In the genomic region with DNA sequence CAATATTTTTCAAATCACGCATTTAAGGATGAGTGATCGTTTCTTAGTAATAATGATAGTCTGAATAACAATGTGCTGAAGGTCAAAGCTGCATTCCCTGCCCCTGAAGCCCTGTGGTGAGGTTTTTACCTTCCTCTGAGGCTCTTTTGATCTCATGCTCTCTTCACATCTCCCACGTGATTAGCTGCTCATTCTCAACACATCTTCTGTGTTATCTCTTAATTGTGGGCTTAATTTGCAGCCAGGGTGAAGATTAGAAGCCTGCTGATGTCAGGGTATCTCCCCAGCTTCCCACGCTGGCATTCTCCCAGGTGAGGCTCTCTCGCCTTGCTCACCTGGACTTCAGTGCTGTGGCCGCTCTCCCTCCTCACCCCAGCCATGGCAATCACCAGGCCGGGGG, we compare ENCODE assay signal across 20 cellular contexts.
"Had no signal": no experiment of that assay in that cellular context is flagged by ENCODE, and none has a peak within 500 bp of the region (broad histone marks: within the 10 kb centered on the region; RNA-seq: fewer than 3 reads in every experiment).

No MANE protein-coding gene starts in this region.

- H3K27ac Mint-ChIP-seq: mesothelial cell of epicardium; natural killer cell treated with Interleukin-12 subunit alpha and Interleukin-12 subunit beta and Interleukin-15 and Interleukin-18, amount 100 ng/mL, for 72 hours; stimulated activated naive CD8-positive, alpha-beta T cell treated with anti-CD3 and anti-CD28 coated beads, Interleukin-15, Interleukin-2, amounts not matched to agents 100 ng/mL and 50 ng/mL, for 24 hours had no signal

- H3K36me3 ChIP-seq: ascending aorta, gastrocnemius medialis, sigmoid colon, spleen, suprapubic skin, transverse colon, vagina had no signal

- H3K4me3 ChIP-seq: ascending aorta, coronary artery, gastrocnemius medialis, lung, sigmoid colon, spleen, suprapubic skin, transverse colon, vagina had no signal

- DNase-seq: activated CD8-positive, alpha-beta memory T cell treated with anti-CD3 and anti-CD28 coated beads, Interleukin-2, amount 50 U/mL, for 4 hours; activated naive CD4-positive, alpha-beta T cell treated with Interleukin-2 at 50 U/mL for 16 hours; effector CD4-positive, alpha-beta T cell; gastrocnemius medialis; head of caudate nucleus; sigmoid colon; spleen; stimulated activated CD8-positive, alpha-beta memory T cell treated with anti-CD3 and anti-CD28 coated beads, Interleukin-4, amount 100 ng/mL, for 48 hours; transverse colon had no signal

- H3K36me3 Mint-ChIP-seq: mesothelial cell of epicardium; natural killer cell treated with Interleukin-12 subunit alpha and Interleukin-12 subunit beta and Interleukin-15 and Interleukin-18, amount 100 ng/mL, for 72 hours had no signal

- ATAC-seq: esophagus mucosa, gastrocnemius medialis had no signal

- H3K27me3 ChIP-seq: ascending aorta, gastrocnemius medialis, sigmoid colon, suprapubic skin, transverse colon, vagina had no signal

- H3K9me3 Mint-ChIP-seq: mesothelial cell of epicardium; natural killer cell treated with Interleukin-12 subunit alpha and Interleukin-12 subunit beta and Interleukin-15 and Interleukin-18, amount 100 ng/mL, for 72 hours; stimulated activated naive CD8-positive, alpha-beta T cell treated with anti-CD3 and anti-CD28 coated beads, Interleukin-15, Interleukin-2, amounts not matched to agents 100 ng/mL and 50 ng/mL, for 24 hours had no signal

- H3K4me3 Mint-ChIP-seq: mesothelial cell of epicardium; natural killer cell treated with Interleukin-12 subunit alpha and Interleukin-12 subunit beta and Interleukin-15 and Interleukin-18, amount 100 ng/mL, for 72 hours; stimulated activated naive CD8-positive, alpha-beta T cell treated with anti-CD3 and anti-CD28 coated beads, Interleukin-15, Interleukin-2, amounts not matched to agents 100 ng/mL and 50 ng/mL, for 24 hours had no signal

- H3K27ac ChIP-seq: ascending aorta, coronary artery, gastrocnemius medialis, parathyroid adenoma, sigmoid colon, spleen, suprapubic skin, transverse colon, vagina, VCaP had no signal

- H3K79me2 ChIP-seq: parathyroid adenoma had no signal

- H3K4me1 ChIP-seq: ascending aorta, gastrocnemius medialis, parathyroid adenoma, sigmoid colon, spleen, suprapubic skin, transverse colon, vagina had no signal

- H2AFZ ChIP-seq: parathyroid adenoma had no signal
